ENCODE assay signal across 17 cellular contexts in genomic region chr9:72665421-72665820, GRCh38.
DNase-seq lines count a peak whose midpoint lies in the region; ATAC-seq and TF ChIP-seq lines count a peak whose summit lies in the region.
"Had no signal": no experiment of that assay in that cellular context is flagged by ENCODE, and none has a peak within 500 bp of the region (broad histone marks: within the 10 kb centered on the region; RNA-seq: fewer than 3 reads in every experiment).

No MANE protein-coding gene starts in this region.

- in situ Hi-C loops in GM13976 (cut with MboI; ENCODE audit: low sequenced_read_pairs, unreplicated experiment) = no loop called here

- H3K36me3 ChIP-seq in RWPE2 (ENCODE audit: low read depth) = no peaks in the 10 kb centered on the region
- H3K36me3 ChIP-seq: brain microvascular endothelial cell, heart left ventricle had no signal

- DNase-seq in GM03348 (ENCODE audit: low spot score) = peak; percentile 77
- DNase-seq in RWPE2 (ENCODE audit: low spot score) = no peak
- DNase-seq in fibroblast of the aortic adventitia (ENCODE audit: low read depth) = peak; percentile 83
- DNase-seq in retinal pigment epithelial cell (ENCODE audit: low read depth) = peak; percentile 86
- no peak for DNase-seq in GM13976 (ENCODE audit: low spot score)
- DNase-seq: activated CD8-positive, alpha-beta T cell treated with anti-CD3 and anti-CD28 coated beads, Interleukin-2, amount 10 ng/mL, durations not matched to agents 7 days and 5 days; brain microvascular endothelial cell; effector CD8-positive, alpha-beta T cell; heart left ventricle; KBM-7; OCI-M1; testis had no signal

- TF ChIP-seq CTCF in RWPE2 (IDR thresholded peaks at IDR 0.05; ENCODE audit: poor library complexity, severe bottlenecking) (no peak), fibroblast of the aortic adventitia (IDR thresholded peaks at IDR 0.05; ENCODE audit: insufficient read depth, low read length) (no peak), retinal pigment epithelial cell (conservative IDR thresholded peaks at IDR 0.05; ENCODE audit: low read depth, low read length) (no peak), GM13976 (IDR thresholded peaks at IDR 0.05; ENCODE audit: borderline replicate concordance, control extremely low read depth, extremely low read depth, insufficient read depth, missing control alignments) (no peak)

- ATAC-seq in RWPE2 (ENCODE audit: low read depth) = peak; percentile 91
- ATAC-seq in GM18870 (IDR thresholded peaks at IDR 0.05; ENCODE audit: unreplicated experiment) = no peak
- ATAC-seq in GM18867 (IDR thresholded peaks at IDR 0.05; ENCODE audit: unreplicated experiment) = no peak
- ATAC-seq in GM21825 (IDR thresholded peaks at IDR 0.05; ENCODE audit: unreplicated experiment) = no peak
- ATAC-seq: activated CD8-positive, alpha-beta T cell treated with anti-CD3 and anti-CD28 coated beads, Interleukin-2, amount 10 ng/mL, durations not matched to agents 7 days and 5 days; heart left ventricle; left lobe of liver had no signal

- peaks cover 10% of the 10 kb centered on the region for H3K4me1 ChIP-seq in RWPE2 (ENCODE audit: insufficient read depth, poor library complexity, severe bottlenecking)
- H3K4me1 ChIP-seq: heart left ventricle, testis had no signal

- no peaks in the 10 kb centered on the region for H3K27me3 ChIP-seq in RWPE2 (ENCODE audit: insufficient read depth, poor library complexity, severe bottlenecking)
- H3K27me3 ChIP-seq: brain microvascular endothelial cell, testis had no signal

- H3K9me3 ChIP-seq in RWPE2 (ENCODE audit: severe bottlenecking) = no peaks in the 10 kb centered on the region
- H3K9me3 ChIP-seq: testis had no signal

- no peak overlapping the region for H3K4me3 ChIP-seq in RWPE2 (ENCODE audit: severe bottlenecking)
- H3K4me3 ChIP-seq in fibroblast of the aortic adventitia (ENCODE audit: low read depth, low read length) = no peak overlapping the region
- H3K4me3 ChIP-seq in retinal pigment epithelial cell (ENCODE audit: low read length) = no peak overlapping the region
- H3K4me3 ChIP-seq: heart left ventricle, testis had no signal

- peak overlapping the region; percentile 16 for H3K27ac ChIP-seq in RWPE2 (ENCODE audit: poor library complexity, severe bottlenecking)
- H3K27ac ChIP-seq: brain microvascular endothelial cell, heart left ventricle, testis, VCaP had no signal

Comparison
In these comparisons a context has a peak if more than half of its experiments do, and no peak if none do; other contexts are left out.
1. DNase-seq: peak in GM03348 (single experiment), fibroblast of the aortic adventitia (single experiment) and retinal pigment epithelial cell (single experiment); none in RWPE2 (single experiment) and GM13976 (single experiment).